Comparison of ENCODE assay signal across 27 cellular contexts in the genomic region with DNA sequence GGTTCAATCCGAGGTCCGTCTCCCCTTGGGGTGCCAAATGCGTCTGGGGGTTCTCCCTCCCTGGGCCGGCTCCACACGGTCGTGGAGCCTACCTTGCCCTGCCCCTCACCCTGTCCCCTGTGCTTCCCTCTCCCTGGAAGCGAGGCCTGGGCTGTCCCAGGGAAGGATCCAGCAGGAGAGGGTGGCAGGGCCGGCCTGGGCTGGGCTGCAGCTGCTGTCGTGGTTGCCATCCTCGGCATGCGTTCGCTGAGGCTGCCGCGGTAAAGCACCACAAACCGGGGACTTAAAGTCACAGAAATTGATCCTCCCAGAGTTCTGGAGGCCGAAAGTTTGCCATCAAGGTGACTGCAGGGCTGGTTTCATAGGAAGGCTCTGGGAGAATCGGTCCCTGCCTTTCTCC.
DNase-seq lines count a peak whose midpoint lies in the region; ATAC-seq and TF ChIP-seq lines count a peak whose summit lies in the region.
"Had no signal": no experiment of that assay in that cellular context is flagged by ENCODE, and none has a peak within 500 bp of the region (broad histone marks: within the 10 kb centered on the region; RNA-seq: fewer than 3 reads in every experiment).

No MANE protein-coding gene starts in this region.

- no peak overlapping the region for H3K27ac Mint-ChIP-seq in stimulated activated naive CD8-positive, alpha-beta T cell treated with anti-CD3 and anti-CD28 coated beads, Interleukin-15, amount 100 ng/mL, for 72 hours
- H3K27ac Mint-ChIP-seq: activated CD4-positive, alpha-beta memory T cell treated with anti-CD3 and anti-CD28 coated beads for 36 hours; activated naive CD4-positive, alpha-beta T cell treated with anti-CD3 and anti-CD28 coated beads, Interleukin-2, amount 10 ng/mL, durations not matched to agents 7 days and 5 days; activated T-helper 1 cell treated with anti-CD3 and anti-CD28 coated beads, Interleukin-12 subunit alpha, Interleukin-12 subunit beta, Interleukin-2, Interleukin-4 antibody, amounts not matched to agents 30 ng/mL and 10 ng/mL and 1 ng/mL, durations not matched to agents 14 hours and 24 hours and 36 hours; CD4-positive, CD25-positive, alpha-beta regulatory T cell; GM23338; IgD-negative memory B cell; naive thymus-derived CD8-positive, alpha-beta T cell; stimulated activated memory B cell treated with anti-CD40 and anti-IgM and Interleukin-4, amounts not matched to agents 10 μg/mL and 1 μg/mL and 100 μg/mL, for 72 hours had no signal

- CTCF ChIA-PET in HEK293 (lab: Yijun Ruan, JAX), result interaction anchor here (1.1 to 1.2 kb wide), 2 partner anchors 18 to 186 kb away, joined by 3 to 4 read pairs; no protein-coding TSS in a partner anchor

- no peak overlapping the region for H3K4me3 Mint-ChIP-seq in stimulated activated naive CD8-positive, alpha-beta T cell treated with anti-CD3 and anti-CD28 coated beads, Interleukin-15, amount 100 ng/mL, for 72 hours
- H3K4me3 Mint-ChIP-seq: activated CD4-positive, alpha-beta memory T cell treated with anti-CD3 and anti-CD28 coated beads for 36 hours; activated naive CD4-positive, alpha-beta T cell treated with anti-CD3 and anti-CD28 coated beads, Interleukin-2, amount 10 ng/mL, durations not matched to agents 7 days and 5 days; activated T-helper 1 cell treated with anti-CD3 and anti-CD28 coated beads, Interleukin-12 subunit alpha, Interleukin-12 subunit beta, Interleukin-2, Interleukin-4 antibody, amounts not matched to agents 30 ng/mL and 10 ng/mL and 1 ng/mL, durations not matched to agents 14 hours and 24 hours and 36 hours; CD4-positive, CD25-positive, alpha-beta regulatory T cell; GM23338; naive thymus-derived CD8-positive, alpha-beta T cell; stimulated activated memory B cell treated with anti-CD40 and anti-IgM and Interleukin-4, amounts not matched to agents 10 μg/mL and 1 μg/mL and 100 μg/mL, for 72 hours had no signal

- H3K9me3 ChIP-seq in HEK293 (ENCODE audit: control insufficient read depth, insufficient read depth, low read depth, low read length), result peaks cover 4% of the 10 kb centered on the region; the same call in 1 of the 2 replicates
- no peaks in the 10 kb centered on the region for H3K9me3 ChIP-seq in RWPE2 (ENCODE audit: severe bottlenecking)
- no peaks in the 10 kb centered on the region for H3K9me3 ChIP-seq in skeletal muscle satellite cell (replicated peaks; ENCODE audit: low read length)
- H3K9me3 ChIP-seq: left lung, pancreas had no signal

- H3K4me1 Mint-ChIP-seq in stimulated activated naive CD8-positive, alpha-beta T cell treated with anti-CD3 and anti-CD28 coated beads, Interleukin-15, amount 100 ng/mL, for 72 hours, result no peaks in the 10 kb centered on the region
- H3K4me1 Mint-ChIP-seq: activated naive CD4-positive, alpha-beta T cell treated with anti-CD3 and anti-CD28 coated beads, Interleukin-2, amount 10 ng/mL, durations not matched to agents 7 days and 5 days; CD4-positive, CD25-positive, alpha-beta regulatory T cell; GM23338; stimulated activated memory B cell treated with anti-CD40 and anti-IgM and Interleukin-4, amounts not matched to agents 10 μg/mL and 1 μg/mL and 100 μg/mL, for 72 hours had no signal

- no peak for ATAC-seq in RWPE2 (ENCODE audit: low read depth)
- no peak for ATAC-seq in foreskin keratinocyte
- no peak for ATAC-seq in stimulated activated naive CD8-positive, alpha-beta T cell treated with anti-CD3 and anti-CD28 coated beads, Interleukin-15, amount 100 ng/mL, for 72 hours
- ATAC-seq: gastroesophageal sphincter; GM23338; left lung; naive thymus-derived CD8-positive, alpha-beta T cell; pancreas had no signal

- POLR2A ChIA-PET in HEK293 (lab: Yijun Ruan, JAX), result no interaction called here

- H3K27me3 ChIP-seq in RWPE2 (ENCODE audit: insufficient read depth, poor library complexity, severe bottlenecking) (no peaks in the 10 kb centered on the region), foreskin keratinocyte (no peaks in the 10 kb centered on the region), skeletal muscle satellite cell (ENCODE audit: control insufficient read depth, insufficient read depth, low read length) (no peaks in the 10 kb centered on the region)
- H3K27me3 ChIP-seq: pancreas had no signal

- peaks cover 0 to 7% of the 10 kb centered on the region in 2 donors for H3K9me3 Mint-ChIP-seq in stimulated activated naive CD8-positive, alpha-beta T cell treated with anti-CD3 and anti-CD28 coated beads, Interleukin-15, amount 100 ng/mL, for 72 hours
- H3K9me3 Mint-ChIP-seq: activated CD4-positive, alpha-beta memory T cell treated with anti-CD3 and anti-CD28 coated beads for 36 hours; activated naive CD4-positive, alpha-beta T cell treated with anti-CD3 and anti-CD28 coated beads, Interleukin-2, amount 10 ng/mL, durations not matched to agents 7 days and 5 days; activated T-helper 1 cell treated with anti-CD3 and anti-CD28 coated beads, Interleukin-12 subunit alpha, Interleukin-12 subunit beta, Interleukin-2, Interleukin-4 antibody, amounts not matched to agents 30 ng/mL and 10 ng/mL and 1 ng/mL, durations not matched to agents 14 hours and 24 hours and 36 hours; GM23338 had no signal

- H3K36me3 ChIP-seq in HEK293 (ENCODE audit: control insufficient read depth in 2 of 2, insufficient read depth in 1 of 2, low read length in 2 of 2), result no peaks in the 10 kb centered on the region; a peak in 1 of 3 replicates
- H3K36me3 ChIP-seq in RWPE2 (ENCODE audit: low read depth), result no peaks in the 10 kb centered on the region
- no peaks in the 10 kb centered on the region for H3K36me3 ChIP-seq in skeletal muscle satellite cell (ENCODE audit: insufficient read depth, low read length)
- H3K36me3 ChIP-seq: gastroesophageal sphincter, left lung, pancreas had no signal

- H3K4me3 ChIP-seq in HEK293 (ENCODE audit: low read depth, low read length) (no peak overlapping the region), RWPE2 (ENCODE audit: severe bottlenecking) (no peak overlapping the region), skeletal muscle satellite cell (ENCODE audit: low read length) (no peak overlapping the region)
- H3K4me3 ChIP-seq: coronary artery, gastroesophageal sphincter, GM23338, left lung, pancreas had no signal

- peaks cover 11% of the 10 kb centered on the region for H3K27me3 Mint-ChIP-seq in stimulated activated naive CD8-positive, alpha-beta T cell treated with anti-CD3 and anti-CD28 coated beads, Interleukin-15, amount 100 ng/mL, for 72 hours
- H3K27me3 Mint-ChIP-seq: IgD-negative memory B cell had no signal

- no peak for DNase-seq in RWPE2 (ENCODE audit: low spot score)
- no peak for DNase-seq in foreskin keratinocyte
- DNase-seq in stimulated activated naive CD8-positive, alpha-beta T cell treated with anti-CD3 and anti-CD28 coated beads, Interleukin-15, amount 100 ng/mL, for 72 hours, result no peak
- DNase-seq in AG08396 (ENCODE audit: low spot score), result no peak
- no peak for DNase-seq in occipital lobe (lab: John Stamatoyannopoulos, UW)
- DNase-seq: activated CD4-positive, alpha-beta memory T cell treated with anti-CD3 and anti-CD28 coated beads for 36 hours; activated CD4-positive, CD25-positive, alpha-beta regulatory T cell treated with anti-CD3 and anti-CD28 coated beads, Interleukin-2, amount 50 U/mL, for 72 hours; activated CD8-positive, alpha-beta memory T cell treated with anti-CD3 and anti-CD28 coated beads, Interleukin-2, amount 50 U/mL, for 4 hours; activated naive CD4-positive, alpha-beta T cell treated with anti-CD3 and anti-CD28 coated beads, Interleukin-2, amount 10 ng/mL, durations not matched to agents 7 days and 5 days; amygdala; CD4-positive, CD25-positive, alpha-beta regulatory T cell; left lung; naive thymus-derived CD8-positive, alpha-beta T cell; NCI-H1092 treated with DMSO at 0.1 percent for 48 hours; NCI-H187; NCI-H524 treated with DMSO at 0.1 percent for 48 hours; NK-92 treated with Interleukin-12 subunit alpha and Interleukin-12 subunit beta, amount 100 ng/mL, for 24 hours; pancreas; stimulated activated CD4-positive, alpha-beta T cell treated with anti-CD3 and anti-CD28 coated beads, Interleukin-4, amount 100 ng/mL, for 4 hours had no signal

- peak overlapping the region; percentile 38 for H3K4me2 ChIP-seq in skeletal muscle satellite cell (ENCODE audit: low read length)
- H3K4me2 ChIP-seq: GM23338 had no signal

- H3K27ac ChIP-seq in HEK293 (ENCODE audit: extremely low read depth, low read depth, low read length) (no peak overlapping the region), RWPE2 (ENCODE audit: poor library complexity, severe bottlenecking) (peak overlapping the region; percentile 97), foreskin keratinocyte (peak overlapping the region; percentile 88)
- H3K27ac ChIP-seq: coronary artery, gastroesophageal sphincter, left lung, pancreas had no signal

- H3K4me1 ChIP-seq in HEK293 (ENCODE audit: control insufficient read depth, insufficient read depth, low read length) (peaks cover 7% of the 10 kb centered on the region), RWPE2 (ENCODE audit: insufficient read depth, poor library complexity, severe bottlenecking) (peaks cover 51% of the 10 kb centered on the region), foreskin keratinocyte (peaks cover 45% of the 10 kb centered on the region), skeletal muscle satellite cell (ENCODE audit: control insufficient read depth, insufficient read depth, low read length) (peaks cover 28% of the 10 kb centered on the region)
- H3K4me1 ChIP-seq: gastroesophageal sphincter, left lung, pancreas had no signal

- TF ChIP-seq CTCF in HEK293 (tag by site-specific recombination; IDR thresholded peaks at IDR 0.05) (no peak), RWPE2 (IDR thresholded peaks at IDR 0.05; ENCODE audit: poor library complexity, severe bottlenecking) (no peak), foreskin keratinocyte (conservative IDR thresholded peaks at IDR 0.05) (no peak)

- H3K9ac ChIP-seq in skeletal muscle satellite cell (ENCODE audit: low read depth, low read length), result peak overlapping the region; percentile 26

TF ChIP-seq in HEK293, 187 proteins besides CTCF, POLR2A, EP300 and RAD21:
- TF ChIP-seq ZNF548 (tag by site-specific recombination; IDR thresholded peaks at IDR 0.05), result peak; percentile 56; the same call in 1 of the 2 replicates
- no peak for TF ChIP-seq ZXDB (tag by site-specific recombination; IDR thresholded peaks at IDR 0.05)
